ENCODE assay signal across 14 cellular contexts in genomic region chr9:131467214-131467935, GRCh38. TPM values are rescaled to one million over a fixed set of nuclear protein-coding genes. Genes with fewer than 3 reads are reported as not detected.
DNase-seq lines count a peak whose midpoint lies in the region; ATAC-seq and TF ChIP-seq lines count a peak whose summit lies in the region.
"Had no signal": no experiment of that assay in that cellular context is flagged by ENCODE, and none has a peak within 500 bp of the region (broad histone marks: within the 10 kb centered on the region; RNA-seq: fewer than 3 reads in every experiment).

No MANE protein-coding gene starts in this region.

- no peak overlapping the region for H3K27ac ChIP-seq in sigmoid colon
- no peak overlapping the region for H3K27ac ChIP-seq in esophagus muscularis mucosa (replicated peaks in 1 of 4)
- H3K27ac ChIP-seq: WERI-Rb-1 had no signal

- H3K9me3 ChIP-seq in sigmoid colon (no peaks in the 10 kb centered on the region), esophagus muscularis mucosa (no peaks in the 10 kb centered on the region)
- H3K9me3 ChIP-seq: MG63 had no signal

- TF ChIP-seq EP300 in sigmoid colon (IDR thresholded peaks at IDR 0.05) (no peak), esophagus muscularis mucosa (IDR thresholded peaks at IDR 0.05) (no peak)

- TF ChIP-seq POLR2A in sigmoid colon (IDR thresholded peaks at IDR 0.05) (no peak), esophagus muscularis mucosa (IDR thresholded peaks at IDR 0.05; ENCODE audit: low read depth) (no peak)

- H3K4me3 ChIP-seq in sigmoid colon: no peak overlapping the region
- H3K4me3 ChIP-seq in esophagus muscularis mucosa: no peak overlapping the region
- H3K4me3 ChIP-seq: MG63 had no signal

- H3K4me1 Mint-ChIP-seq in activated naive CD4-positive, alpha-beta T cell treated with anti-CD3 and anti-CD28 coated beads for 36 hours (ENCODE audit: low read depth): no peaks in the 10 kb centered on the region
- peaks cover 23% of the 10 kb centered on the region for H3K4me1 Mint-ChIP-seq in endothelial cell (ENCODE audit: unreplicated experiment)
- no peaks in the 10 kb centered on the region for H3K4me1 Mint-ChIP-seq in stimulated activated memory B cell treated with anti-CD40 and anti-IgM and Interleukin-4, amounts not matched to agents 10 μg/mL and 1 μg/mL and 100 μg/mL, for 72 hours

- TF ChIP-seq CTCF in endothelial cell (IDR thresholded peaks at IDR 0.05; ENCODE audit: unreplicated experiment): no peak
- no peak for TF ChIP-seq CTCF in sigmoid colon (IDR thresholded peaks at IDR 0.05)
- TF ChIP-seq CTCF in esophagus muscularis mucosa (IDR thresholded peaks at IDR 0.05): no peak

- no peaks in the 10 kb centered on the region for H3K27me3 Mint-ChIP-seq in activated naive CD4-positive, alpha-beta T cell treated with anti-CD3 and anti-CD28 coated beads for 36 hours (ENCODE audit: low read depth)
- H3K27me3 Mint-ChIP-seq in endothelial cell (ENCODE audit: unreplicated experiment): peaks cover 11% of the 10 kb centered on the region
- H3K27me3 Mint-ChIP-seq in stimulated activated memory B cell treated with anti-CD40 and anti-IgM and Interleukin-4, amounts not matched to agents 10 μg/mL and 1 μg/mL and 100 μg/mL, for 72 hours: no peaks in the 10 kb centered on the region
- H3K27me3 Mint-ChIP-seq: CD8-positive, alpha-beta memory T cell had no signal

- intact Hi-C loops in activated naive CD4-positive, alpha-beta T cell treated with anti-CD3 and anti-CD28 coated beads for 36 hours (cut with micrococcal nuclease): no loop called here
- intact Hi-C loops in sigmoid colon (cut with DNase I) (no loop called here), esophagus muscularis mucosa (cut with DNase I) (no loop called here)

- DNase-seq in activated naive CD4-positive, alpha-beta T cell treated with anti-CD3 and anti-CD28 coated beads, Interleukin-2, amount 50 U/mL, for 72 hours (ENCODE audit: low spot score in 2 of 2): no peak
- no peak for DNase-seq in activated naive CD4-positive, alpha-beta T cell treated with anti-CD3 and anti-CD28 coated beads for 36 hours
- DNase-seq in NCI-H2029 (lab: John Stamatoyannopoulos, UW) (peak; percentile 74), endothelial cell (ENCODE audit: low spot score) (no peak), sigmoid colon (peak; percentile 66), DMS153 treated with DMSO at 0.1 percent for 48 hours (lab: John Stamatoyannopoulos, UW; ENCODE audit: unreplicated experiment) (no peak), esophagus muscularis mucosa (ENCODE audit: extremely low spot score) (no peak)
- DNase-seq: CD8-positive, alpha-beta memory T cell; foreskin melanocyte; MG63; NCI-H187; NCI-H524 treated with DMSO at 0.1 percent for 48 hours; WERI-Rb-1 had no signal

- H3K4me3 Mint-ChIP-seq in activated naive CD4-positive, alpha-beta T cell treated with anti-CD3 and anti-CD28 coated beads for 36 hours: no peak overlapping the region
- peak overlapping the region; percentile 71 for H3K4me3 Mint-ChIP-seq in endothelial cell (ENCODE audit: unreplicated experiment)
- H3K4me3 Mint-ChIP-seq in stimulated activated memory B cell treated with anti-CD40 and anti-IgM and Interleukin-4, amounts not matched to agents 10 μg/mL and 1 μg/mL and 100 μg/mL, for 72 hours: no peak overlapping the region
- H3K4me3 Mint-ChIP-seq: CD8-positive, alpha-beta memory T cell had no signal

- WGBS in sigmoid colon, 2 donors: 78 to 80% methylated on average over 13 of the region's 13 CpGs
- WGBS in esophagus muscularis mucosa: 73% methylated on average over 13 of the region's 13 CpGs

- peak overlapping the region; percentile 44 to 75 for H3K27ac Mint-ChIP-seq in activated naive CD4-positive, alpha-beta T cell treated with anti-CD3 and anti-CD28 coated beads, Interleukin-2, amount 50 U/mL, for 72 hours
- H3K27ac Mint-ChIP-seq in activated naive CD4-positive, alpha-beta T cell treated with anti-CD3 and anti-CD28 coated beads for 36 hours: no peak overlapping the region
- no peak overlapping the region for H3K27ac Mint-ChIP-seq in endothelial cell (ENCODE audit: unreplicated experiment)
- H3K27ac Mint-ChIP-seq in stimulated activated memory B cell treated with anti-CD40 and anti-IgM and Interleukin-4, amounts not matched to agents 10 μg/mL and 1 μg/mL and 100 μg/mL, for 72 hours: no peak overlapping the region

- H3K27me3 ChIP-seq in sigmoid colon (no peaks in the 10 kb centered on the region), esophagus muscularis mucosa (no peaks in the 10 kb centered on the region)
- H3K27me3 ChIP-seq: MG63 had no signal

- no peak for ATAC-seq in activated naive CD4-positive, alpha-beta T cell treated with anti-CD3 and anti-CD28 coated beads, Interleukin-2, amount 50 U/mL, for 72 hours
- ATAC-seq in stimulated activated memory B cell treated with anti-CD40 and anti-IgM and Interleukin-4, amounts not matched to agents 10 μg/mL and 1 μg/mL and 100 μg/mL, for 72 hours: no peak

- peaks cover 17% of the 10 kb centered on the region in 2 donors for H3K36me3 Mint-ChIP-seq in activated naive CD4-positive, alpha-beta T cell treated with anti-CD3 and anti-CD28 coated beads, Interleukin-2, amount 50 U/mL, for 72 hours
- peaks cover 50% of the 10 kb centered on the region for H3K36me3 Mint-ChIP-seq in activated naive CD4-positive, alpha-beta T cell treated with anti-CD3 and anti-CD28 coated beads for 36 hours (ENCODE audit: low read depth)
- H3K36me3 Mint-ChIP-seq in endothelial cell (ENCODE audit: low read depth, unreplicated experiment): peaks cover 57% of the 10 kb centered on the region
- H3K36me3 Mint-ChIP-seq in stimulated activated memory B cell treated with anti-CD40 and anti-IgM and Interleukin-4, amounts not matched to agents 10 μg/mL and 1 μg/mL and 100 μg/mL, for 72 hours: peaks cover 67% of the 10 kb centered on the region

- H3K4me1 ChIP-seq in sigmoid colon (no peaks in the 10 kb centered on the region), esophagus muscularis mucosa (no peaks in the 10 kb centered on the region)

- CTCF ChIA-PET in activated naive CD4-positive, alpha-beta T cell treated with anti-CD3 and anti-CD28 coated beads for 36 hours (lab: Charles Lee): interaction anchor here (0.7 to 1.3 kb wide), 4 partner anchors 11 to 130 kb away, joined by 3 to 5 read pairs (median 3); no protein-coding TSS in a partner anchor

- H3K9me3 Mint-ChIP-seq in activated naive CD4-positive, alpha-beta T cell treated with anti-CD3 and anti-CD28 coated beads, Interleukin-2, amount 50 U/mL, for 72 hours: no peaks in the 10 kb centered on the region
- H3K9me3 Mint-ChIP-seq in activated naive CD4-positive, alpha-beta T cell treated with anti-CD3 and anti-CD28 coated beads for 36 hours: no peaks in the 10 kb centered on the region
- H3K9me3 Mint-ChIP-seq in endothelial cell (ENCODE audit: unreplicated experiment): no peaks in the 10 kb centered on the region
- no peaks in the 10 kb centered on the region for H3K9me3 Mint-ChIP-seq in stimulated activated memory B cell treated with anti-CD40 and anti-IgM and Interleukin-4, amounts not matched to agents 10 μg/mL and 1 μg/mL and 100 μg/mL, for 72 hours
- H3K9me3 Mint-ChIP-seq: CD8-positive, alpha-beta memory T cell had no signal

- H3K36me3 ChIP-seq in sigmoid colon (peaks cover 35 to 98% (median 74%) of the 10 kb centered on the region in 4 donors), esophagus muscularis mucosa (peaks cover 72 to 99% (median 95%) of the 10 kb centered on the region in 4 donors)

RNA-seq across cellular contexts. Expression of gene POMT1, which starts 35.3 kb away (rescaled TPM):
- 10 to 100 TPM; 49.6 to 73.4 TPM for total RNA-seq in activated naive CD4-positive, alpha-beta T cell treated with anti-CD3 and anti-CD28 coated beads, Interleukin-2, amount 50 U/mL, for 72 hours
- 10 to 100 TPM; 28.7 to 33.8 TPM for total RNA-seq in activated naive CD4-positive, alpha-beta T cell treated with anti-CD3 and anti-CD28 coated beads for 36 hours
- total RNA-seq in endothelial cell (ENCODE audit: unreplicated experiment) (57.6 TPM), sigmoid colon (10 to 100 TPM; 21.9 to 61.2 (median 30.0) TPM), esophagus muscularis mucosa (10 to 100 TPM; 22.6 to 39.2 (median 25.0) TPM)
- polyA plus RNA-seq in sigmoid colon: 10 to 100 TPM in 1 of 3 donors, 1 to 10 TPM in 2; 3.6 to 19.8 (median 4.4) TPM

Comparison
In these comparisons a context has a peak if more than half of its experiments do, and no peak if none do; other contexts are left out.
1. H3K27ac Mint-ChIP-seq: peak in activated naive CD4-positive, alpha-beta T cell treated with anti-CD3 and anti-CD28 coated beads, Interleukin-2, amount 50 U/mL, for 72 hours (2 of 2); none in activated naive CD4-positive, alpha-beta T cell treated with anti-CD3 and anti-CD28 coated beads for 36 hours (single experiment), endothelial cell (single experiment) and stimulated activated memory B cell treated with anti-CD40 and anti-IgM and Interleukin-4, amounts not matched to agents 10 μg/mL and 1 μg/mL and 100 μg/mL, for 72 hours (single experiment).
2. DNase-seq: peak in NCI-H2029 (single experiment) and sigmoid colon (single experiment); none in activated naive CD4-positive, alpha-beta T cell treated with anti-CD3 and anti-CD28 coated beads, Interleukin-2, amount 50 U/mL, for 72 hours (0 of 2), activated naive CD4-positive, alpha-beta T cell treated with anti-CD3 and anti-CD28 coated beads for 36 hours (single experiment), endothelial cell (single experiment), DMS153 treated with DMSO at 0.1 percent for 48 hours (single experiment) and esophagus muscularis mucosa (single experiment).